1 cellular context compared by ENCODE assay signal in genomic region chr17:4540224-4541040, GRCh38.
TF ChIP-seq lines count a peak whose summit lies in the region.

No MANE protein-coding gene starts in this region.

TF ChIP-seq in GM23338, 12 proteins besides CTCF, POLR2A, EP300 and RAD21 (continued from another document):
- TF ChIP-seq STAT1 (IDR thresholded peaks at IDR 0.05; ENCODE audit: unreplicated experiment) (no peak), POLR2AphosphoS5 (IDR thresholded peaks at IDR 0.05; ENCODE audit: low read depth) (no peak), REST (IDR thresholded peaks at IDR 0.05; ENCODE audit: unreplicated experiment) (no peak)
